ENCODE assay signal across 22 cellular contexts in the genomic region with DNA sequence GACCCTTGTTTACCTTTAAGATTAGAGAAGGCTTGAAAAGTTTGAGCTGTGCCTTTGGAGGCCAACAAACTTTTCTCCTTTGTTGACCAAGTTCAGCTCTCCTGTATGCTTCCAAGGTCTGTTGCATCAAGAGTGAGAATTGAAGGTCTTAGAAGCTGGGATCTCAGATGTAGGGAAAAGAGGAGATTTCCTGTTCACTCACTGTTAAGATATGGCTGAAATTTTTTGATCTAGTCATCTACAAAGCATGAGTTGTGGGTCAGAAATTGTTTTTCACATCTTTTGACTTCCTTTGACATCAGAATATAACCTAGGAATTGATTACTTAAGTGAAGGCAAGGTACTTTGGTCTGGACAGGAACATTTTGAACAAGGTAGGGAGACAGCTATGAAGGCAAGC. TPM values are rescaled to one million over a fixed set of nuclear protein-coding genes. Genes with fewer than 3 reads are reported as not detected.
A peak's percentile ranks its signal among the peaks of the same experiment; 100 is the strongest.
DNase-seq lines count a peak whose midpoint lies in the region; ATAC-seq, FAIRE-seq and TF ChIP-seq lines count a peak whose summit lies in the region.
"Had no signal": no experiment of that assay in that cellular context is flagged by ENCODE, and none has a peak within 500 bp of the region (broad histone marks: within the 10 kb centered on the region; RNA-seq: fewer than 3 reads in every experiment).

No MANE protein-coding gene starts in this region.

- peaks cover 6% of the 10 kb centered on the region; the same call in 1 of the 2 replicates for H3K9me3 ChIP-seq in AG04450 (ENCODE audit: control insufficient read depth, insufficient read depth, low read length)
- H3K9me3 ChIP-seq in K562 (replicated peaks; ENCODE audit: control insufficient read depth, insufficient read depth, low read depth, low read length): no peaks in the 10 kb centered on the region
- H3K9me3 ChIP-seq: Peyer's patch had no signal

- in situ Hi-C loops in K562 (cut with MboI): loop anchor here (5.0 kb wide), 2 partner anchors 47 to 167 kb away; no protein-coding TSS in a partner anchor

- TF ChIP-seq RAD21 in K562 (CRISPR knock-in tag; conservative IDR thresholded peaks at IDR 0.05 in 1 of 2, IDR thresholded peaks at IDR 0.05 in 1 of 2): no peak

- no peaks in the 10 kb centered on the region for H4K20me1 ChIP-seq in K562 (replicated peaks; ENCODE audit: control insufficient read depth, insufficient read depth, low read length)

- no peaks in the 10 kb centered on the region for H3K27me3 ChIP-seq in AG04450 (ENCODE audit: control insufficient read depth, insufficient read depth, low read length)
- no peaks in the 10 kb centered on the region for H3K27me3 ChIP-seq in K562 (ENCODE audit: control insufficient read depth in 2 of 2, insufficient read depth in 2 of 2, low read length in 2 of 2)
- H3K27me3 ChIP-seq: Peyer's patch had no signal

- DNase-seq in AG04450 (ENCODE audit: low read depth, low spot score): no peak
- DNase-seq in HCEC 1CT: peak; percentile 42
- no peak for DNase-seq in K562 (ENCODE audit: extremely low read depth in 1 of 4, low spot score in 3 of 4)
- peak; percentile 39 to 70 for DNase-seq in foreskin fibroblast
- DNase-seq in NCI-H1436 (lab: John Stamatoyannopoulos, UW): no peak
- no peak for DNase-seq in globus pallidus (ENCODE audit: low spot score)
- DNase-seq: Calu3, DMS79 treated with DMSO at 0.1 percent for 48 hours, H9, Karpas-422, NCI-H2029, NCI-H2171 treated with DMSO at 0.1 percent for 48 hours, NCI-H510A, NCI-H82, Peyer's patch, Right ventricle myocardium superior had no signal

- H3K4me3 ChIP-seq in AG04450 (ENCODE audit: low read depth, low read length): no peak overlapping the region
- H3K4me3 ChIP-seq in K562: no peak overlapping the region
- H3K4me3 ChIP-seq in foreskin fibroblast (ENCODE audit: low read depth in 1 of 2, low read length in 2 of 2): no peak overlapping the region
- H3K4me3 ChIP-seq: Peyer's patch had no signal

- H3K79me2 ChIP-seq in K562 (ENCODE audit: control insufficient read depth, insufficient read depth, low read length): peaks cover 72% of the 10 kb centered on the region

- no peaks in the 10 kb centered on the region for H3K9me1 ChIP-seq in K562 (ENCODE audit: control insufficient read depth, insufficient read depth, low read length)

- CTCF ChIA-PET in AG04450 (lab: Charles Lee): interaction anchor here (0.8 to 3.2 kb wide), 4 partner anchors 9 to 165 kb away, joined by 3 to 20 read pairs (median 6); no protein-coding TSS in a partner anchor
- CTCF ChIA-PET in K562 (lab: Yijun Ruan, JAX; ENCODE audit: low intra/inter-chr PET ratio): interaction anchor here (0.7 to 2.3 kb wide), 3 partner anchors 85 to 166 kb away, joined by 4 to 16 read pairs (median 4); no protein-coding TSS in a partner anchor

- H3K9ac ChIP-seq in K562 (ENCODE audit: insufficient read depth in 1 of 2, low read depth in 2 of 2, low read length in 2 of 2): peak overlapping the region in 1 of 2 experiments; percentile 37; a peak in 2 of 4 replicates

- TF ChIP-seq EP300 in K562 (IDR thresholded peaks at IDR 0.05; ENCODE audit: low read length): no peak

- TF ChIP-seq POLR2A in K562 (conservative IDR thresholded peaks at IDR 0.05): no peak

- no peak for ATAC-seq in K562
- no peak for ATAC-seq in HG03439 (IDR thresholded peaks at IDR 0.05; ENCODE audit: unreplicated experiment)
- no peak for ATAC-seq in HG03025 (IDR thresholded peaks at IDR 0.05; ENCODE audit: low FRiP score, unreplicated experiment)
- ATAC-seq: SK-N-SH treated with all-trans-retinoic acid at 6 μM for 48 hours had no signal

- H3K36me3 ChIP-seq in K562 (ENCODE audit: control insufficient read depth, insufficient read depth, low read length): peaks cover 15% of the 10 kb centered on the region
- H3K36me3 ChIP-seq: Peyer's patch had no signal

- H3K4me2 ChIP-seq in K562 (ENCODE audit: insufficient read depth, low read length): peak overlapping the region; percentile 81

- intact Hi-C loops in K562 (cut with micrococcal nuclease): loop anchor here (2.0 to 10.0 kb wide), 6 partner anchors 37 to 305 kb away; a partner anchor contains a TSS

- H3K27ac ChIP-seq in AG04450 (ENCODE audit: low read depth, low read length) (peak overlapping the region; percentile 52), K562 (ENCODE audit: extremely low read depth, low read depth, low read length) (peak overlapping the region; percentile 86)
- H3K27ac ChIP-seq: HL-60, Peyer's patch had no signal

- no peak overlapping the region for H2AFZ ChIP-seq in K562 (ENCODE audit: low read depth, low read length)

- POLR2A ChIA-PET in AG04450 (lab: Yijun Ruan, JAX): interaction anchor here (1.1 kb wide), 1 partner anchor 9 kb away, joined by 3 read pairs; no protein-coding TSS in a partner anchor
- POLR2A ChIA-PET in K562 (lab: Yijun Ruan, JAX): interaction anchor here (0.8 to 6.4 kb wide), 9 partner anchors 9 to 161 kb away, joined by 3 to 40 read pairs (median 5); a partner anchor contains a TSS

- TF ChIP-seq CTCF in AG04450 (IDR thresholded peaks at IDR 0.05; ENCODE audit: low read depth, low read length) (no peak), K562 (IDR thresholded peaks at IDR 0.05 in 2 of 3, conservative IDR thresholded peaks at IDR 0.05 in 1 of 3; ENCODE audit: insufficient read depth in 2 of 3, low read depth in 1 of 3, low read length in 3 of 3) (no peak), foreskin fibroblast (IDR thresholded peaks at IDR 0.05; ENCODE audit: low read depth, low read length) (no peak)

- FAIRE-seq in K562 (lab: Jason Lieb, UNC): no peak

- peaks cover 22 to 66% of the 10 kb centered on the region in 2 experiments; a peak in 4 of 5 replicates for H3K4me1 ChIP-seq in K562 (replicated peaks in 1 of 2; ENCODE audit: control insufficient read depth in 2 of 2, insufficient read depth in 2 of 2, low read length in 2 of 2)
- H3K4me1 ChIP-seq: Peyer's patch had no signal

- no TSS peak for BruUV-seq in K562 (replicated peaks; lab: Mats Ljungman, UMichigan)

RNA-seq across cellular contexts. Expression of a gene that starts 12.1 kb away (rescaled TPM):
- polyA plus RNA-seq in AG04450 (2011; rRNA removed): 0.67 and 0.82 TPM in 2 replicates
- 0.74 and 1.4 TPM in 2 replicates for polyA minus RNA-seq in AG04450 (2011; rRNA and poly(A)+ RNA removed)
- 113 and 179 TPM in 2 replicates for total RNA-seq in K562 (2011; cell fraction: chromatin; rRNA removed; ENCODE audit: low replicate concordance)
- total RNA-seq in K562 (2011; cell fraction: nucleolus; rRNA removed): 66.9 and 97.2 TPM in 2 replicates
- total RNA-seq in K562 (2011; cell fraction: nucleoplasm; rRNA removed): 183 and 330 TPM in 2 replicates
- 20.5 and 22.1 TPM in 2 replicates for total RNA-seq in K562 (2014; rRNA removed)
- total RNA-seq in K562 (2014; rRNA removed; fragmentation: Illumina TruSeq; extraction: Trizol): 48.3 and 56.4 TPM in 2 replicates
- 39.9 and 42.2 TPM in 2 replicates for total RNA-seq in K562 (2015; rRNA removed; fragmentation: Illumina TruSeq; extraction: Trizol)
- 43.8 and 48.2 TPM in 2 replicates for total RNA-seq in K562 (2021)
- 64.6 and 65.5 TPM in 2 replicates for polyA plus RNA-seq in K562 (2011; rRNA removed)
- 74.4 and 99.5 TPM in 2 replicates for polyA plus RNA-seq in K562 (2011; cell fraction: cytosol; rRNA removed)
- polyA plus RNA-seq in K562 (2011; cell fraction: nucleus; rRNA removed): 99.6 and 172 TPM in 2 replicates
- 23.1 and 52.0 TPM in 2 replicates for polyA plus RNA-seq in K562 (2012)
- 53.2 and 55.8 TPM in 2 replicates for polyA plus RNA-seq in K562 (2014; fragmentation: Illumina TruSeq; extraction: Trizol)
- polyA plus RNA-seq in K562 (2014; fragmentation: Nextera tagmentation; extraction: Ambion mirVana): 10 to 100 TPM; 17.1 to 23.8 TPM
- polyA plus RNA-seq in K562 (2014; rRNA removed): 22.8 and 32.9 TPM in 2 replicates
- 157 and 184 TPM in 2 replicates for polyA minus RNA-seq in K562 (2011; rRNA and poly(A)+ RNA removed)
- 31.9 and 56.7 TPM in 2 replicates for polyA minus RNA-seq in K562 (2011; cell fraction: cytosol; rRNA and poly(A)+ RNA removed)
- 102 and 129 TPM in 2 replicates for polyA minus RNA-seq in K562 (2011; cell fraction: nucleus; rRNA and poly(A)+ RNA removed)
- total RNA-seq: Calu3, H9, Peyer's patch, Right ventricle myocardium superior had no signal
- polyA plus RNA-seq: CD14-positive monocyte had no signal

RNA-seq across cellular contexts. Expression of a gene that starts 20.0 kb away (rescaled TPM):
- polyA plus RNA-seq in AG04450 (2011; rRNA removed) (8.3 TPM in 2 replicates), K562 (2011; rRNA removed) (1,590 and 10,250 TPM in 2 replicates), K562 (2014; fragmentation: Illumina TruSeq; extraction: Trizol) (2,663 and 2,874 TPM in 2 replicates), K562 (2014; fragmentation: Nextera tagmentation; extraction: Ambion mirVana) (1,000 to 10,000 TPM; 2,181 to 2,800 TPM), K562 (2014; rRNA removed) (2,730 and 3,408 TPM in 2 replicates)
- polyA minus RNA-seq in AG04450 (2011; rRNA and poly(A)+ RNA removed): 1.00 and 2.3 TPM in 2 replicates
- 428 and 488 TPM in 2 replicates for total RNA-seq in K562 (2011; cell fraction: chromatin; rRNA removed; ENCODE audit: low replicate concordance)
- total RNA-seq in K562 (2011; cell fraction: nucleolus; rRNA removed): 920 and 1,516 TPM in 2 replicates
- total RNA-seq in K562 (2011; cell fraction: nucleoplasm; rRNA removed): 1,288 and 1,316 TPM in 2 replicates
- total RNA-seq in K562 (2014; rRNA removed) (1,522 and 1,641 TPM in 2 replicates), K562 (2014; rRNA removed; fragmentation: Illumina TruSeq; extraction: Trizol) (1,988 and 2,064 TPM in 2 replicates), K562 (2015; rRNA removed; fragmentation: Illumina TruSeq; extraction: Trizol) (594 and 612 TPM in 2 replicates), K562 (2021) (1,978 and 2,119 TPM in 2 replicates)
- polyA plus RNA-seq in K562 (2011; cell fraction: cytosol; rRNA removed): 2,905 and 13,663 TPM in 2 replicates
- 783 and 2,910 TPM in 2 replicates for polyA plus RNA-seq in K562 (2011; cell fraction: nucleus; rRNA removed)
- 1,158 and 1,777 TPM in 2 replicates for polyA plus RNA-seq in K562 (2012)
- 579 and 3,233 TPM in 2 replicates for polyA minus RNA-seq in K562 (2011; rRNA and poly(A)+ RNA removed)
- 263 and 1,304 TPM in 2 replicates for polyA minus RNA-seq in K562 (2011; cell fraction: cytosol; rRNA and poly(A)+ RNA removed)
- polyA minus RNA-seq in K562 (2011; cell fraction: nucleus; rRNA and poly(A)+ RNA removed): 90.1 and 239 TPM in 2 replicates
- total RNA-seq: Calu3, H9, Peyer's patch, Right ventricle myocardium superior had no signal
- polyA plus RNA-seq: CD14-positive monocyte had no signal

RNA-seq across cellular contexts. Expression of a gene that starts 34.4 kb away (rescaled TPM):
- not detected in 2 replicates for polyA plus RNA-seq in AG04450 (2011; rRNA removed)
- 0.92 and 1.2 TPM in 2 replicates for polyA minus RNA-seq in AG04450 (2011; rRNA and poly(A)+ RNA removed)
- total RNA-seq in K562 (2011; cell fraction: chromatin; rRNA removed; ENCODE audit: low replicate concordance): 26.1 and 96.0 TPM in 2 replicates
- total RNA-seq in K562 (2011; cell fraction: nucleolus; rRNA removed): 17.0 and 25.1 TPM in 2 replicates
- total RNA-seq in K562 (2011; cell fraction: nucleoplasm; rRNA removed): 59.5 and 83.7 TPM in 2 replicates
- 3.4 and 4.0 TPM in 2 replicates for total RNA-seq in K562 (2014; rRNA removed)
- total RNA-seq in K562 (2014; rRNA removed; fragmentation: Illumina TruSeq; extraction: Trizol): 6.6 TPM in 2 replicates
- total RNA-seq in K562 (2015; rRNA removed; fragmentation: Illumina TruSeq; extraction: Trizol): 5.0 and 5.7 TPM in 2 replicates
- total RNA-seq in K562 (2021): 3.3 and 4.0 TPM in 2 replicates
- polyA plus RNA-seq in K562 (2011; rRNA removed): 5.7 and 10.5 TPM in 2 replicates
- 1.5 and 7.6 TPM in 2 replicates for polyA plus RNA-seq in K562 (2011; cell fraction: cytosol; rRNA removed)
- polyA plus RNA-seq in K562 (2011; cell fraction: nucleus; rRNA removed): 19.3 and 33.3 TPM in 2 replicates
- polyA plus RNA-seq in K562 (2012): 1.0 and 3.5 TPM in 2 replicates
- 3.3 and 3.5 TPM in 2 replicates for polyA plus RNA-seq in K562 (2014; fragmentation: Illumina TruSeq; extraction: Trizol)
- under 1 TPM; 0.38 to 0.84 TPM for polyA plus RNA-seq in K562 (2014; fragmentation: Nextera tagmentation; extraction: Ambion mirVana)
- 2.6 and 2.7 TPM in 2 replicates for polyA plus RNA-seq in K562 (2014; rRNA removed)
- polyA minus RNA-seq in K562 (2011; rRNA and poly(A)+ RNA removed): 47.7 and 115 TPM in 2 replicates
- 4.0 and 5.9 TPM in 2 replicates for polyA minus RNA-seq in K562 (2011; cell fraction: cytosol; rRNA and poly(A)+ RNA removed)
- polyA minus RNA-seq in K562 (2011; cell fraction: nucleus; rRNA and poly(A)+ RNA removed): 66.8 and 115 TPM in 2 replicates
- total RNA-seq: Calu3, H9, Peyer's patch, Right ventricle myocardium superior had no signal
- polyA plus RNA-seq: CD14-positive monocyte had no signal

RNA-seq across cellular contexts. Expression of a gene that starts 35.1 kb away (rescaled TPM):
- 2.0 and 2.2 TPM in 2 replicates for polyA plus RNA-seq in AG04450 (2011; rRNA removed)
- polyA minus RNA-seq in AG04450 (2011; rRNA and poly(A)+ RNA removed): 0.56 and 1.1 TPM in 2 replicates
- 272 and 470 TPM in 2 replicates for total RNA-seq in K562 (2011; cell fraction: chromatin; rRNA removed; ENCODE audit: low replicate concordance)
- total RNA-seq in K562 (2011; cell fraction: nucleolus; rRNA removed): 1,129 and 1,276 TPM in 2 replicates
- 972 and 1,024 TPM in 2 replicates for total RNA-seq in K562 (2011; cell fraction: nucleoplasm; rRNA removed)
- 4,133 and 5,659 TPM in 2 replicates for total RNA-seq in K562 (2014; rRNA removed)
- 14,495 and 14,520 TPM in 2 replicates for total RNA-seq in K562 (2014; rRNA removed; fragmentation: Illumina TruSeq; extraction: Trizol)
- total RNA-seq in K562 (2015; rRNA removed; fragmentation: Illumina TruSeq; extraction: Trizol): 1,503 and 1,626 TPM in 2 replicates
- total RNA-seq in K562 (2021): 9,242 and 9,746 TPM in 2 replicates
- polyA plus RNA-seq in K562 (2011; rRNA removed): 14,543 and 18,939 TPM in 2 replicates
- polyA plus RNA-seq in K562 (2011; cell fraction: cytosol; rRNA removed): 11,967 and 13,477 TPM in 2 replicates
- polyA plus RNA-seq in K562 (2011; cell fraction: nucleus; rRNA removed): 3,033 and 3,867 TPM in 2 replicates
- 2,383 and 7,190 TPM in 2 replicates for polyA plus RNA-seq in K562 (2012)
- 5,264 and 6,648 TPM in 2 replicates for polyA plus RNA-seq in K562 (2014; fragmentation: Illumina TruSeq; extraction: Trizol)
- over 10,000 TPM; 53,065 to 58,619 TPM for polyA plus RNA-seq in K562 (2014; fragmentation: Nextera tagmentation; extraction: Ambion mirVana)
- polyA plus RNA-seq in K562 (2014; rRNA removed): 10,515 and 11,063 TPM in 2 replicates
- polyA minus RNA-seq in K562 (2011; rRNA and poly(A)+ RNA removed): 2,172 and 2,198 TPM in 2 replicates
- 396 and 509 TPM in 2 replicates for polyA minus RNA-seq in K562 (2011; cell fraction: cytosol; rRNA and poly(A)+ RNA removed)
- polyA minus RNA-seq in K562 (2011; cell fraction: nucleus; rRNA and poly(A)+ RNA removed): 161 and 330 TPM in 2 replicates
- total RNA-seq: Calu3, H9, Peyer's patch, Right ventricle myocardium superior had no signal

RNA-seq across cellular contexts. Expression of a gene that starts 40.0 kb away (rescaled TPM):
- polyA plus RNA-seq in AG04450 (2011; rRNA removed) (0.41 and 0.45 TPM in 2 replicates), K562 (2011; rRNA removed) (10,167 and 10,862 TPM in 2 replicates), K562 (2014; fragmentation: Illumina TruSeq; extraction: Trizol) (4,898 and 6,694 TPM in 2 replicates), K562 (2014; fragmentation: Nextera tagmentation; extraction: Ambion mirVana) (over 10,000 TPM; 14,841 to 16,338 TPM), K562 (2014; rRNA removed) (5,149 and 5,228 TPM in 2 replicates)
- polyA minus RNA-seq in AG04450 (2011; rRNA and poly(A)+ RNA removed): 0.55 and 0.65 TPM in 2 replicates
- total RNA-seq in K562 (2011; cell fraction: chromatin; rRNA removed; ENCODE audit: low replicate concordance): 324 and 332 TPM in 2 replicates
- 688 and 922 TPM in 2 replicates for total RNA-seq in K562 (2011; cell fraction: nucleolus; rRNA removed)
- total RNA-seq in K562 (2011; cell fraction: nucleoplasm; rRNA removed): 700 and 723 TPM in 2 replicates
- total RNA-seq in K562 (2014; rRNA removed) (3,349 and 3,828 TPM in 2 replicates), K562 (2014; rRNA removed; fragmentation: Illumina TruSeq; extraction: Trizol) (3,691 and 4,785 TPM in 2 replicates), K562 (2015; rRNA removed; fragmentation: Illumina TruSeq; extraction: Trizol) (1,066 and 1,105 TPM in 2 replicates), K562 (2021) (3,171 and 3,343 TPM in 2 replicates)
- 6,522 and 7,647 TPM in 2 replicates for polyA plus RNA-seq in K562 (2011; cell fraction: cytosol; rRNA removed)
- 1,318 and 1,569 TPM in 2 replicates for polyA plus RNA-seq in K562 (2011; cell fraction: nucleus; rRNA removed)
- polyA plus RNA-seq in K562 (2012): 627 and 1,941 TPM in 2 replicates
- 1,181 and 1,290 TPM in 2 replicates for polyA minus RNA-seq in K562 (2011; rRNA and poly(A)+ RNA removed)
- polyA minus RNA-seq in K562 (2011; cell fraction: cytosol; rRNA and poly(A)+ RNA removed): 612 and 821 TPM in 2 replicates
- 282 and 470 TPM in 2 replicates for polyA minus RNA-seq in K562 (2011; cell fraction: nucleus; rRNA and poly(A)+ RNA removed)
- total RNA-seq: A172, Calu3, H9, Peyer's patch, Right ventricle myocardium superior had no signal
- polyA plus RNA-seq: CD14-positive monocyte had no signal

Comparison
In these comparisons a context has a peak if more than half of its experiments do, and no peak if none do; other contexts are left out.
1. DNase-seq: peak in HCEC 1CT (single experiment) and foreskin fibroblast (2 of 2); none in AG04450 (single experiment), K562 (0 of 4), NCI-H1436 (single experiment) and globus pallidus (single experiment).
2. RNA of a gene that starts 20.0 kb away (polyA plus RNA-seq): 783 to 13,663 TPM in K562; 8.3 TPM in AG04450; every median in the first group is over 10 times any median in the second.